Comparison of ENCODE assay signal across 20 cellular contexts in the genomic region with DNA sequence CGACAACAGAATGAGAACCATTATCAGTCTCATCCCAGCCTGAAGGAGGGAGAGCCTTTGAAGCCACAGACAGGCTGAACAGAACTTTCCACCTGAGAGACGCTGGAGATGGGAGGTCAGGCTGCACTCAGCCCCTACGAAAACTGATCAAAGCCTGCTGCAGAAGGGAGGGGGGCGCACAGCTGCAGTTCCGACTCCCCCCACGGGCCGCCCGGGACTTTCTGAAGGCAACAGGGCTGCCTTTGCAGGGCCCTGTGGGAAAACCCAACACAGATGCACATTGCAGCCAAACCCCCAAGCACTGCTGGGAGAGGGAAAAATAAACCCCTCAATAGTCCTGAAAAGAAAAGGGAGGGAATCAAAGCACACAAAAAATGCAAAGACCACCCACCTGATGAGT.
DNase-seq lines count a peak whose midpoint lies in the region; ATAC-seq and TF ChIP-seq lines count a peak whose summit lies in the region.
"Had no signal": no experiment of that assay in that cellular context is flagged by ENCODE, and none has a peak within 500 bp of the region (broad histone marks: within the 10 kb centered on the region; RNA-seq: fewer than 3 reads in every experiment).

No MANE protein-coding gene starts in this region.

- no peak overlapping the region for H3K4me3 Mint-ChIP-seq in nephron
- peak overlapping the region in 1 of 2 donors; percentile 30 for H3K4me3 Mint-ChIP-seq in stimulated activated naive B cell treated with anti-CD40 and anti-IgM and Interleukin-4, amounts not matched to agents 10 μg/mL and 1 μg/mL and 100 μg/mL, for 72 hours
- H3K4me3 Mint-ChIP-seq: CD8-positive, alpha-beta T cell had no signal

- peak in 1 of 2 donors; percentile 26 for ATAC-seq in stimulated activated naive B cell treated with anti-CD40 and anti-IgM and Interleukin-4, amounts not matched to agents 10 μg/mL and 1 μg/mL and 100 μg/mL, for 72 hours (replicated peaks)
- ATAC-seq: CD8-positive, alpha-beta T cell; GM12878 had no signal

- no peaks in the 10 kb centered on the region for H3K27me3 ChIP-seq in DOHH2 (ENCODE audit: control insufficient read depth, low read length)
- no peaks in the 10 kb centered on the region for H3K27me3 ChIP-seq in OCI-LY1 (ENCODE audit: insufficient read depth, low read length)

- no peaks in the 10 kb centered on the region for H3F3A ChIP-seq in DOHH2 (ENCODE audit: control insufficient read depth, insufficient read depth)
- 0 out of 2 replicates have a peak, but pooled peaks cover 4% of the 10 kb centered on the region for H3F3A ChIP-seq in OCI-LY1 (ENCODE audit: insufficient read depth, low read length)

- TF ChIP-seq CTCF in DOHH2 (IDR thresholded peaks at IDR 0.05; ENCODE audit: low read depth, low read length, poor library complexity, severe bottlenecking) (no peak), OCI-LY1 (IDR thresholded peaks at IDR 0.05; ENCODE audit: low read length) (no peak), nephron (IDR thresholded peaks at IDR 0.05; ENCODE audit: unreplicated experiment in 3 of 3) (no peak)

- peaks cover 3% of the 10 kb centered on the region for H3K27me3 Mint-ChIP-seq in nephron (ENCODE audit: low read depth)
- no peaks in the 10 kb centered on the region for H3K27me3 Mint-ChIP-seq in stimulated activated naive B cell treated with anti-CD40 and anti-IgM and Interleukin-4, amounts not matched to agents 10 μg/mL and 1 μg/mL and 100 μg/mL, for 72 hours

- no peak overlapping the region for H2AFZ ChIP-seq in OCI-LY1 (ENCODE audit: low read length)
- H2AFZ ChIP-seq: PC-9 had no signal

- no peaks in the 10 kb centered on the region for H3K9me3 Mint-ChIP-seq in nephron
- peaks cover 0 to under 1% of the 10 kb centered on the region in 2 donors for H3K9me3 Mint-ChIP-seq in stimulated activated naive B cell treated with anti-CD40 and anti-IgM and Interleukin-4, amounts not matched to agents 10 μg/mL and 1 μg/mL and 100 μg/mL, for 72 hours
- H3K9me3 Mint-ChIP-seq: CD8-positive, alpha-beta T cell had no signal

- H3K4me2 ChIP-seq in DOHH2 (ENCODE audit: low read length) (peak overlapping the region; percentile 10; the same call in 1 of the 2 replicates), OCI-LY1 (ENCODE audit: low read length) (peak overlapping the region; percentile 39)
- H3K4me2 ChIP-seq: PC-9 had no signal

- H3K27ac ChIP-seq in DOHH2 (ENCODE audit: low read depth, low read length) = no peak overlapping the region
- H3K27ac ChIP-seq in OCI-LY1 (ENCODE audit: low read depth, low read length, poor library complexity, severe bottlenecking) = peak overlapping the region; percentile 65
- H3K27ac ChIP-seq: PC-9 had no signal

- DNase-seq in stimulated activated naive B cell treated with anti-CD40 and anti-IgM and Interleukin-4, amounts not matched to agents 10 μg/mL and 1 μg/mL and 100 μg/mL, for 72 hours = no peak
- DNase-seq in NCI-H1048 (lab: John Stamatoyannopoulos, UW) (no peak), globus pallidus (ENCODE audit: low spot score) (no peak), putamen (ENCODE audit: low spot score) (no peak), foreskin melanocyte (no peak)
- DNase-seq: ACHN; AML-193; CD8-positive, alpha-beta T cell; DMS79; Karpas-422; MM.1S; NCI-H187; NCI-H226; NCI-H526; PC-9; SW 1271 had no signal

- no peaks in the 10 kb centered on the region for H3K36me3 Mint-ChIP-seq in nephron (ENCODE audit: low read depth)
- peaks cover 6 to 28% of the 10 kb centered on the region in 2 donors for H3K36me3 Mint-ChIP-seq in stimulated activated naive B cell treated with anti-CD40 and anti-IgM and Interleukin-4, amounts not matched to agents 10 μg/mL and 1 μg/mL and 100 μg/mL, for 72 hours
- H3K36me3 Mint-ChIP-seq: CD8-positive, alpha-beta T cell had no signal

- H4K20me1 ChIP-seq in DOHH2 (ENCODE audit: control insufficient read depth, insufficient read depth, low read depth, low read length) (no peaks in the 10 kb centered on the region), OCI-LY1 (ENCODE audit: insufficient read depth, low read length) (no peaks in the 10 kb centered on the region)

- H3K9me2 ChIP-seq in DOHH2 (replicated peaks; ENCODE audit: control insufficient read depth, low read length) (no peaks in the 10 kb centered on the region), OCI-LY1 (ENCODE audit: low read depth, low read length) (no peaks in the 10 kb centered on the region)

- H3K36me3 ChIP-seq in DOHH2 (ENCODE audit: control insufficient read depth, low read length) (no peaks in the 10 kb centered on the region), OCI-LY1 (ENCODE audit: insufficient read depth, low read length) (no peaks in the 10 kb centered on the region)

- peak overlapping the region; percentile 21; the same call in 1 of the 2 replicates for H3K9ac ChIP-seq in OCI-LY1 (ENCODE audit: low read length)

- H3K4me1 ChIP-seq in DOHH2 (ENCODE audit: control insufficient read depth, low read length) (peaks cover 75% of the 10 kb centered on the region), OCI-LY1 (ENCODE audit: insufficient read depth, low read length, severe bottlenecking) (peaks cover 68% of the 10 kb centered on the region)

- H3K79me2 ChIP-seq in DOHH2 (ENCODE audit: control insufficient read depth, low read length) (no peaks in the 10 kb centered on the region), OCI-LY1 (ENCODE audit: insufficient read depth, low read length) (no peaks in the 10 kb centered on the region)

- peak overlapping the region; percentile 90 to 97 (median 92) for H3K27ac Mint-ChIP-seq in nephron
- H3K27ac Mint-ChIP-seq in stimulated activated naive B cell treated with anti-CD40 and anti-IgM and Interleukin-4, amounts not matched to agents 10 μg/mL and 1 μg/mL and 100 μg/mL, for 72 hours = peak overlapping the region; percentile 37
- H3K27ac Mint-ChIP-seq: CD8-positive, alpha-beta T cell had no signal

- peaks cover 85% of the 10 kb centered on the region for H3K4me1 Mint-ChIP-seq in nephron
- H3K4me1 Mint-ChIP-seq in stimulated activated naive B cell treated with anti-CD40 and anti-IgM and Interleukin-4, amounts not matched to agents 10 μg/mL and 1 μg/mL and 100 μg/mL, for 72 hours = peaks cover 66 to 97% of the 10 kb centered on the region in 2 donors

- H3K4me3 ChIP-seq in DOHH2 (ENCODE audit: low read length) = no peak overlapping the region
- no peak overlapping the region for H3K4me3 ChIP-seq in OCI-LY1 (ENCODE audit: low read depth, low read length, poor library complexity, severe bottlenecking)
- H3K4me3 ChIP-seq: GM12878, PC-9 had no signal

- H3K9me3 ChIP-seq in DOHH2 (ENCODE audit: control insufficient read depth, insufficient read depth, low read length) (no peaks in the 10 kb centered on the region), OCI-LY1 (ENCODE audit: low read length) (no peaks in the 10 kb centered on the region)
